In the genomic region with DNA sequence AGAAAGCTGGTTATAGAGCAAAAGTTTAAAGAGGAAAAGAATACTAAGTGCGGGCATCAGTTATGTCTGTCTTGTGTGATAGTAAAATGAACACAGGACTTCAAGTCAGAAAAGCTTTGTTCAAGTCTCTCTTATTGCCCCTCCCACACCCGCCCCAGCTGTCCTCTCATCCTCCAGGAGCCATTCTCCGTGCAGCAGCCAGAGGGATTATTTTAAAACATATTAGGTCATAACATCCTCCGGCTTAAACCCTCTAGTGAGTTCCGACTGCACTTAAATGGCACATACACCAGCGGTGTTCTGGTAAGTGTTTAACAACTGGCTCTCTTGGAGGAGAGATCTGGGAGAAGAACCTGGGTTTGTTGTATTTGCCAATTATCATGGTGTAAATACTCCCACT, we compare ENCODE assay signal across 23 cellular contexts.
"Had no signal": no experiment of that assay in that cellular context is flagged by ENCODE, and none has a peak within 500 bp of the region (broad histone marks: within the 10 kb centered on the region; RNA-seq: fewer than 3 reads in every experiment).

No MANE protein-coding gene starts in this region.

- H3K36me3 ChIP-seq: brain microvascular endothelial cell had no signal

- ATAC-seq: activated CD4-positive, alpha-beta T cell treated with anti-CD3 and anti-CD28 coated beads for 36 hours; activated CD8-positive, alpha-beta memory T cell treated with anti-CD3 and anti-CD28 coated beads, Interleukin-2, amount 10 ng/mL, durations not matched to agents 7 days and 5 days; activated CD8-positive, alpha-beta T cell treated with anti-CD3 and anti-CD28 coated beads, Interleukin-2, amount 10 ng/mL, durations not matched to agents 7 days and 5 days; esophagus mucosa; T-helper 17 cell had no signal

- DNase-seq: activated CD4-positive, alpha-beta memory T cell treated with anti-CD3 and anti-CD28 coated beads for 36 hours; activated CD4-positive, alpha-beta T cell treated with anti-CD3 and anti-CD28 coated beads for 36 hours; activated CD4-positive, alpha-beta T cell treated with anti-CD3 and anti-CD28 coated beads, Interleukin-2, amount 10 ng/mL, durations not matched to agents 24 days and 14 days; activated CD4-positive, CD25-positive, alpha-beta regulatory T cell; activated CD4-positive, CD25-positive, alpha-beta regulatory T cell treated with anti-CD3 and anti-CD28 coated beads, Interleukin-2, amount 50 U/mL, for 72 hours; activated CD8-positive, alpha-beta memory T cell treated with anti-CD3 and anti-CD28 coated beads, Interleukin-2, amount 10 ng/mL, durations not matched to agents 7 days and 5 days; activated CD8-positive, alpha-beta memory T cell treated with anti-CD3 and anti-CD28 coated beads, Interleukin-2, amount 50 U/mL, for 4 hours; activated CD8-positive, alpha-beta T cell treated with anti-CD3 and anti-CD28 coated beads, Interleukin-2, amount 10 ng/mL, durations not matched to agents 7 days and 5 days; activated effector memory CD4-positive, alpha-beta T cell treated with anti-CD3 and anti-CD28 coated beads, Interleukin-2, amount 50 U/mL, for 16 hours; activated naive CD4-positive, alpha-beta T cell treated with anti-CD3 and anti-CD28 coated beads for 36 hours; activated naive CD8-positive, alpha-beta T cell treated with anti-CD3 and anti-CD28 coated beads, Interleukin-2, amount 10 ng/mL, durations not matched to agents 7 days and 5 days; activated T-cell treated with anti-CD3 and anti-CD28 coated beads, Interleukin-2, amount 50 U/mL, for 1 hour; activated T-cell treated with anti-CD3 and anti-CD28 coated beads, Interleukin-2, amount 50 U/mL, for 48 hours; brain microvascular endothelial cell; dorsolateral prefrontal cortex; effector memory CD4-positive, alpha-beta T cell; endodermal cell; foreskin fibroblast; T-helper 1 cell; T-helper 17 cell; T1000 had no signal

- H3K4me3 ChIP-seq: coronary artery, dorsolateral prefrontal cortex had no signal

- H3K27me3 ChIP-seq: brain microvascular endothelial cell had no signal

- H3K27ac ChIP-seq: brain microvascular endothelial cell, coronary artery had no signal
